Comparison of ENCODE assay signal across 8 cellular contexts in the genomic region with DNA sequence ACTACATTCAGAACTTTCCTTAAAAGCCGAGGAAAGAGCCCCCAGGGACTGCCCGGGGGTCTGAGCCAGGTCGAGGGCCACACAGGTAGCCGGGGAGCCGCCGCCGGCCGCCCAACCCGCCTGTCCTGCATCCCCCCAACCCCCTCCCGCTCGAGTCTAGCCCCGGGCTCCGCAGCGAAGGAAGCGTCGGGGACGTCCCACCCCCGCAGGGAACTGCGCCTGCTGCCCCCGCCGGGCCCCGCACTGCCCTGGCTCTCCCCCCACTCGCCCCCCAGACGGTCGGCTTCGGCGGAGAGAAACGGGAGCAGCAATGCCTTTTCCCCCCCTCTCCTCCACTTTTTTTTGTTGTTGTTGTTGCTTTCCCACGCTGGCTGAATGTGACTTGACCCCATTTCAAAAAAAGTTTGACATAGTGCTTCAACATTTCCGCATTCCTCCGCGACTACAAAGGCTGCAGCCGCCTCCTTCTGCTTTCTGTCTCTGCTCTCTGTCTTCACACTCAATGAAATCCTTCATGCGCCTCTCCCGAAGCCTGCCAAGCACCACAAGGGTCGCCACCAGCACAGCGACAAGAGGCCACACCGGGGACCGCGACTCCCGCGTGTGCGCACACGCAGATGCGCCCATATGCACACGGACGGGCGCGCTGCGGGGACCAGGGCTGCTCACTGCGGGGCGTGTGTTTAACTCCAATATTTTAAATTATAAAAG. TPM values are rescaled to one million over a fixed set of nuclear protein-coding genes. Genes with fewer than 3 reads are reported as not detected.
DNase-seq lines count a peak whose midpoint lies in the region; ATAC-seq and TF ChIP-seq lines count a peak whose summit lies in the region.

No MANE protein-coding gene starts in this region.

- POLR2A ChIA-PET in activated B cell treated with CpG ODN at 0.5 μM for 24 hours (lab: Charles Lee), result interaction anchor here (0.5 to 2.1 kb wide), 7 partner anchors 12 to 388 kb away, joined by 4 to 8 read pairs (median 4); a partner anchor contains a TSS

- no peaks in the 10 kb centered on the region for H3K27me3 Mint-ChIP-seq in activated B cell treated with CpG ODN at 0.5 μM for 24 hours
- no peaks in the 10 kb centered on the region for H3K27me3 Mint-ChIP-seq in chondrocyte (ENCODE audit: low read depth)

- peak overlapping the region; percentile 87 for H3K4me3 Mint-ChIP-seq in activated B cell treated with CpG ODN at 0.5 μM for 24 hours
- H3K4me3 Mint-ChIP-seq in chondrocyte (ENCODE audit: unreplicated experiment), result peak overlapping the region; percentile 92

- no peaks in the 10 kb centered on the region for H3K9me3 ChIP-seq in MG63

- DNase-seq in GM03348 (ENCODE audit: low spot score) (peak; percentile 67), MG63 (peak; percentile 48), activated B cell treated with CpG ODN at 0.5 μM for 24 hours (peak; percentile 42), chondrocyte (ENCODE audit: low spot score) (peak; percentile 85), kidney tubule cell (ENCODE audit: low spot score) (peak; percentile 85)
- DNase-seq in stimulated activated CD4-positive, alpha-beta T cell treated with anti-CD3 and anti-CD28 coated beads, Interleukin-1b, Interleukin-23, amount 100 ng/mL, for 24 hours (ENCODE audit: low read depth in 4 of 4, low spot score in 1 of 4), result peak; percentile 16 to 40 (median 29)

- peak; percentile 11 for ATAC-seq in activated B cell treated with CpG ODN at 0.5 μM for 24 hours (ENCODE audit: low read depth)
- no peak for ATAC-seq in HG02884 (IDR thresholded peaks at IDR 0.05; ENCODE audit: unreplicated experiment)
- ATAC-seq in HG02623 (IDR thresholded peaks at IDR 0.05; ENCODE audit: unreplicated experiment), result no peak

- H3K4me1 Mint-ChIP-seq in activated B cell treated with CpG ODN at 0.5 μM for 24 hours (peaks cover 41% of the 10 kb centered on the region), chondrocyte (ENCODE audit: low read depth) (peaks cover 39% of the 10 kb centered on the region)

- H3K36me3 ChIP-seq in MG63, result peaks cover 22% of the 10 kb centered on the region

- H3K9me3 Mint-ChIP-seq in activated B cell treated with CpG ODN at 0.5 μM for 24 hours (no peaks in the 10 kb centered on the region), chondrocyte (ENCODE audit: low read depth) (no peaks in the 10 kb centered on the region)

- intact Hi-C loops in activated B cell treated with CpG ODN at 0.5 μM for 24 hours (cut with micrococcal nuclease), result loop anchor here (1.0 to 10.0 kb wide), 5 partner anchors 282 to 703 kb away; a partner anchor contains a TSS

- TF ChIP-seq CTCF in activated B cell treated with CpG ODN at 0.5 μM for 24 hours (IDR thresholded peaks at IDR 0.05) (no peak), chondrocyte (IDR thresholded peaks at IDR 0.05) (no peak)

- H3K4me3 ChIP-seq in MG63, result peak overlapping the region; percentile 74

- H3K27me3 ChIP-seq in MG63, result no peaks in the 10 kb centered on the region

- H3K36me3 Mint-ChIP-seq in activated B cell treated with CpG ODN at 0.5 μM for 24 hours (ENCODE audit: low read depth), result peaks cover 21% of the 10 kb centered on the region
- H3K36me3 Mint-ChIP-seq in chondrocyte (ENCODE audit: low read depth), result peaks cover 15% of the 10 kb centered on the region

- CTCF ChIA-PET in activated B cell treated with CpG ODN at 0.5 μM for 24 hours (lab: Charles Lee), result interaction anchor here (0.7 to 1.0 kb wide), 2 partner anchors 215 to 216 kb away, joined by 3 read pairs; no protein-coding TSS in a partner anchor

- peak overlapping the region; percentile 72 for H3K27ac Mint-ChIP-seq in activated B cell treated with CpG ODN at 0.5 μM for 24 hours
- peak overlapping the region; percentile 92 for H3K27ac Mint-ChIP-seq in chondrocyte (ENCODE audit: unreplicated experiment)

RNA-seq across cellular contexts. Expression of a gene that starts 1.1 kb away (rescaled TPM):
- total RNA-seq in MG63 (2014; rRNA removed; shearing (Covaris generic); ENCODE audit: low replicate concordance), result 30.7 and 38.1 TPM in 2 replicates
- total RNA-seq in activated B cell treated with CpG ODN at 0.5 μM for 24 hours (26.1 and 30.5 TPM in 2 replicates), chondrocyte (161 to 162 TPM (median 162 TPM) in 3 replicates)

Comparison
In these comparisons a context has a peak if more than half of its experiments do, and no peak if none do; other contexts are left out.
1. DNase-seq: peak in every context shown above with its lines; median percentile 85 in chondrocyte; 85 in kidney tubule cell; 67 in GM03348; 48 in MG63; 42 in activated B cell treated with CpG ODN at 0.5 μM for 24 hours; 29 in stimulated activated CD4-positive, alpha-beta T cell treated with anti-CD3 and anti-CD28 coated beads, Interleukin-1b, Interleukin-23, amount 100 ng/mL, for 24 hours.